ENCODE assay signal across 8 cellular contexts in genomic region chr12:48198985-48199384, GRCh38. TPM values are rescaled to one million over a fixed set of nuclear protein-coding genes. Genes with fewer than 3 reads are reported as not detected.
DNase-seq lines count a peak whose midpoint lies in the region; ATAC-seq lines count a peak whose summit lies in the region.

No MANE protein-coding gene starts in this region.

- H3K27ac ChIP-seq in BLaER1 treated with 17β-estradiol and CSF1 and Interleukin-3, amounts not matched to agents 10 nM and 100 nM: peak overlapping the region; percentile 90 to 98 (median 94)
- H3K27ac ChIP-seq in neuronal stem cell (replicated peaks; ENCODE audit: low read length): no peak overlapping the region

- H3K4me1 ChIP-seq in BLaER1 treated with 17β-estradiol and CSF1 and Interleukin-3, amounts not matched to agents 10 nM and 100 nM: peaks cover 26 to 70% (median 32%) of the 10 kb centered on the region in 10 experiments
- no peaks in the 10 kb centered on the region for H3K4me1 ChIP-seq in NT2/D1 (ENCODE audit: insufficient read depth, insufficient read length)
- peaks cover 8% of the 10 kb centered on the region for H3K4me1 ChIP-seq in endocrine pancreas (ENCODE audit: control insufficient read depth, insufficient read depth, low read length)
- peaks cover 1 to 6% of the 10 kb centered on the region in 2 donors for H3K4me1 ChIP-seq in neuronal stem cell (ENCODE audit: control insufficient read depth in 2 of 2, insufficient read depth in 1 of 2, low read depth in 1 of 2, low read length in 2 of 2)

- no peaks in the 10 kb centered on the region for H3K79me1 ChIP-seq in neuronal stem cell (ENCODE audit: low read depth, low read length)

- no peak overlapping the region for H2BK12ac ChIP-seq in neuronal stem cell (ENCODE audit: low read length)

- no peak overlapping the region for H2AK5ac ChIP-seq in neuronal stem cell (ENCODE audit: low read depth, low read length)

- H2AFZ ChIP-seq in neuronal stem cell (ENCODE audit: low read length): peak overlapping the region; percentile 79

- H3K14ac ChIP-seq in neuronal stem cell (ENCODE audit: low read length): no peak overlapping the region

- H3K36me3 ChIP-seq in BLaER1 treated with 17β-estradiol and CSF1 and Interleukin-3, amounts not matched to agents 10 nM and 100 nM: peaks cover 0 to 18% (median 0%) of the 10 kb centered on the region in 11 experiments; a peak in 2 of 22 replicates
- H3K36me3 ChIP-seq in NT2/D1 (ENCODE audit: insufficient read depth, insufficient read length, low read length): no peaks in the 10 kb centered on the region
- H3K36me3 ChIP-seq in endocrine pancreas (ENCODE audit: control insufficient read depth, insufficient read depth, low read length): no peaks in the 10 kb centered on the region
- no peaks in the 10 kb centered on the region for H3K36me3 ChIP-seq in neuronal stem cell (replicated peaks in 1 of 2; ENCODE audit: control insufficient read depth in 2 of 2, insufficient read depth in 2 of 2, low read length in 2 of 2)

- H4K8ac ChIP-seq in neuronal stem cell (ENCODE audit: low read depth, low read length): no peak overlapping the region

- H4K20me1 ChIP-seq in BLaER1 treated with 17β-estradiol and CSF1 and Interleukin-3, amounts not matched to agents 10 nM and 100 nM: no peaks in the 10 kb centered on the region

- H3K4me3 ChIP-seq in BLaER1 treated with 17β-estradiol and CSF1 and Interleukin-3, amounts not matched to agents 10 nM and 100 nM: peak overlapping the region; percentile 66 to 80 (median 68)
- H3K4me3 ChIP-seq in NT2/D1 (ENCODE audit: insufficient read length, low read depth): peak overlapping the region; percentile 77
- H3K4me3 ChIP-seq in endocrine pancreas (ENCODE audit: control insufficient read depth, insufficient read depth, low read length): peak overlapping the region; percentile 53
- H3K4me3 ChIP-seq in neuronal stem cell (ENCODE audit: low read length in 2 of 2): peak overlapping the region in 1 of 2 donors; percentile 85

- H3K23ac ChIP-seq in neuronal stem cell (ENCODE audit: low read depth, low read length, poor library complexity): no peak overlapping the region

- H2BK120ac ChIP-seq in neuronal stem cell (ENCODE audit: low read depth, low read length): no peak overlapping the region

- intact Hi-C loops in sciatic nerve (cut with DNase I): no loop called here

- no peak overlapping the region for H4K91ac ChIP-seq in neuronal stem cell (ENCODE audit: low read depth, low read length, poor library complexity)

- no peak overlapping the region for H3K4ac ChIP-seq in neuronal stem cell (ENCODE audit: low read length)

- H3K9me3 ChIP-seq in BLaER1 treated with 17β-estradiol and CSF1 and Interleukin-3, amounts not matched to agents 10 nM and 100 nM (replicated peaks in 1 of 11): peaks cover 0 to 21% (median 8%) of the 10 kb centered on the region in 11 experiments; a peak in 13 of 22 replicates
- H3K9me3 ChIP-seq in NT2/D1 (ENCODE audit: insufficient read depth, low read length): no peaks in the 10 kb centered on the region
- H3K9me3 ChIP-seq in endocrine pancreas (ENCODE audit: control insufficient read depth, low read length): no peaks in the 10 kb centered on the region
- H3K9me3 ChIP-seq in neuronal stem cell (replicated peaks in 1 of 2; ENCODE audit: control insufficient read depth in 2 of 2, insufficient read depth in 1 of 2, low read depth in 1 of 2, low read length in 2 of 2): peaks cover 7 to 9% of the 10 kb centered on the region in 2 donors

- peak overlapping the region; percentile 83 to 97 (median 90) for H3K4me2 ChIP-seq in BLaER1 treated with 17β-estradiol and CSF1 and Interleukin-3, amounts not matched to agents 10 nM and 100 nM
- H3K4me2 ChIP-seq in neuronal stem cell (ENCODE audit: insufficient read depth, low read length, poor library complexity, severe bottlenecking): peak overlapping the region; percentile 74

- peak overlapping the region; percentile 85 to 98 (median 91) for H3K9ac ChIP-seq in BLaER1 treated with 17β-estradiol and CSF1 and Interleukin-3, amounts not matched to agents 10 nM and 100 nM
- H3K9ac ChIP-seq in NT2/D1 (ENCODE audit: insufficient read length, low read depth): peak overlapping the region; percentile 93
- peak overlapping the region; percentile 98 for H3K9ac ChIP-seq in endocrine pancreas (ENCODE audit: control insufficient read depth, insufficient read depth, low read length)
- H3K9ac ChIP-seq in neuronal stem cell (ENCODE audit: low read depth, low read length, poor library complexity): no peak overlapping the region

- no peak overlapping the region for H2BK15ac ChIP-seq in neuronal stem cell (ENCODE audit: low read length)

- no peak overlapping the region for H3K18ac ChIP-seq in neuronal stem cell (ENCODE audit: low read length)

- no CpG with 5 or more reads among the region's 10 CpGs for WGBS in neuronal stem cell (ENCODE audit: extremely low coverage in 2 of 2, insufficient read length in 2 of 2, insufficient replicate concordance in 1 of 2), 2 donors

- H2BK5ac ChIP-seq in neuronal stem cell (ENCODE audit: low read length): no peak overlapping the region

- no peaks in the 10 kb centered on the region for H3K27me3 ChIP-seq in BLaER1 treated with 17β-estradiol and CSF1 and Interleukin-3, amounts not matched to agents 10 nM and 100 nM
- H3K27me3 ChIP-seq in NT2/D1 (ENCODE audit: insufficient read depth, insufficient read length): peaks cover 41% of the 10 kb centered on the region
- H3K27me3 ChIP-seq in endocrine pancreas (ENCODE audit: control insufficient read depth, insufficient read depth, low read length): no peaks in the 10 kb centered on the region
- H3K27me3 ChIP-seq in neuronal stem cell (ENCODE audit: control insufficient read depth in 3 of 3, insufficient read depth in 3 of 3, low read depth in 1 of 3, low read length in 3 of 3): no peaks in the 10 kb centered on the region

- ATAC-seq in HG02938 (IDR thresholded peaks at IDR 0.05; ENCODE audit: unreplicated experiment) (no peak), GM21360 (IDR thresholded peaks at IDR 0.05; ENCODE audit: unreplicated experiment) (no peak), sciatic nerve (no peak)

- DNase-seq in NT2/D1 (ENCODE audit: low read depth, low spot score) (no peak), neuronal stem cell (ENCODE audit: low spot score) (no peak), NCI-H1417 (lab: John Stamatoyannopoulos, UW) (no peak), sciatic nerve (ENCODE audit: low spot score) (no peak)

RNA-seq across cellular contexts. Expression of gene OR10AD1, which starts 4.1 kb away (rescaled TPM):
- not detected for polyA plus RNA-seq in neuronal stem cell (2013, experiment 1 of 2)
- polyA plus RNA-seq in neuronal stem cell (2013, experiment 2 of 2): not detected
- not detected for total RNA-seq in sciatic nerve

RNA-seq across cellular contexts. Expression of gene CCDC184, which starts 15.5 kb away (rescaled TPM):
- 3.2 TPM for polyA plus RNA-seq in neuronal stem cell (2013, experiment 1 of 2)
- polyA plus RNA-seq in neuronal stem cell (2013, experiment 2 of 2): 3.0 TPM
- total RNA-seq in sciatic nerve: 6.1 TPM

RNA-seq across cellular contexts. Expression of gene ASB8, which starts 41.7 kb away (rescaled TPM):
- polyA plus RNA-seq in neuronal stem cell (2013, experiment 1 of 2): 6.1 TPM
- polyA plus RNA-seq in neuronal stem cell (2013, experiment 2 of 2): 6.7 TPM
- 36.0 TPM for total RNA-seq in sciatic nerve
